ENCODE assay signal across 8 cellular contexts in genomic region chr9:21801683-21802417, GRCh38. TPM values are rescaled to one million over a fixed set of nuclear protein-coding genes. Genes with fewer than 3 reads are reported as not detected.
DNase-seq lines count a peak whose midpoint lies in the region; ATAC-seq and TF ChIP-seq lines count a peak whose summit lies in the region.

No MANE protein-coding gene starts in this region.

- H3K4me1 ChIP-seq in SK-N-SH (ENCODE audit: control insufficient read depth in 1 of 2, insufficient read depth in 2 of 2, low read depth in 1 of 2, low read length in 1 of 2) (peaks cover 0 to 11% of the 10 kb centered on the region in 2 experiments; a peak in 1 of 4 replicates), ectodermal cell (ENCODE audit: control insufficient read depth, insufficient read depth, low read length) (peaks cover 8% of the 10 kb centered on the region), liver (ENCODE audit: control insufficient read depth in 4 of 4, insufficient read depth in 4 of 4, low read length in 3 of 4) (peaks cover 0 to 21% (median 7%) of the 10 kb centered on the region in 4 donors), stomach (peaks cover 19 to 42% (median 30%) of the 10 kb centered on the region in 4 donors)

- DNase-seq in DMS79 treated with DMSO at 0.1 percent for 48 hours (lab: John Stamatoyannopoulos, UW) (peak; percentile 53), HK-2 (ENCODE audit: unreplicated experiment) (peak; percentile 73), SK-N-SH (peak; percentile 74), stomach (peak; percentile 75), NOMO-1 treated with DMSO at 0.1 percent for 48 hours (lab: John Stamatoyannopoulos, UW; ENCODE audit: unreplicated experiment) (no peak)

- TF ChIP-seq POLR2A in stomach (IDR thresholded peaks at IDR 0.05): no peak

- POLR2A ChIA-PET in SK-N-SH (lab: Yijun Ruan, JAX): interaction anchor here (0.7 kb wide), 1 partner anchor 467 kb away, joined by 3 read pairs; the partner anchor contains the start of gene KLHL9

- intact Hi-C loops in stomach (cut with DNase I; ENCODE audit: low total_unique reads): no loop called here

- H3K36me3 ChIP-seq in SK-N-SH (replicated peaks in 1 of 2; ENCODE audit: control insufficient read depth in 1 of 2, insufficient read depth in 2 of 2, low read length in 1 of 2) (no peaks in the 10 kb centered on the region), ectodermal cell (ENCODE audit: control insufficient read depth, insufficient read depth, low read length) (no peaks in the 10 kb centered on the region), liver (ENCODE audit: control insufficient read depth in 4 of 4, insufficient read depth in 3 of 4, low read depth in 1 of 4, low read length in 3 of 4) (no peaks in the 10 kb centered on the region), stomach (no peaks in the 10 kb centered on the region)

- H3K27ac ChIP-seq in SK-N-SH (ENCODE audit: low read depth in 2 of 2, low read length in 1 of 2) (peak overlapping the region; percentile 50 to 88), ectodermal cell (ENCODE audit: insufficient read depth, low read depth, low read length, poor library complexity, severe bottlenecking) (no peak overlapping the region), liver (ENCODE audit: low read depth in 1 of 2, low read length in 2 of 2) (peak overlapping the region; percentile 68 to 95), stomach (peak overlapping the region; percentile 73 to 94 (median 90))

- H3K9me2 ChIP-seq in SK-N-SH: no peaks in the 10 kb centered on the region

- peak overlapping the region; percentile 98 for H2AFZ ChIP-seq in SK-N-SH (ENCODE audit: low read depth)

- H3K9ac ChIP-seq in SK-N-SH: peak overlapping the region; percentile 73
- peak overlapping the region; percentile 4 to 23 for H3K9ac ChIP-seq in liver (ENCODE audit: low read depth in 1 of 2, low read length in 2 of 2)

- 12% methylated on average over 37 of the region's 37 CpGs for WGBS in SK-N-SH (ENCODE audit: low lambda C conversion rate)
- 21 to 27% methylated on average over 36 to 37 of the region's 37 CpGs for WGBS in ectodermal cell, 2 experiments
- WGBS in liver: 10% methylated on average over 37 of the region's 37 CpGs
- 5 to 9% (median 7%) methylated on average over 35 to 37 of the region's 37 CpGs for WGBS in stomach, 5 donors

- TF ChIP-seq RAD21 in SK-N-SH (IDR thresholded peaks at IDR 0.05; ENCODE audit: low read length) (no peak), liver (IDR thresholded peaks at IDR 0.05) (peak in 1 of 2 donors; percentile 11)

- CTCF ChIA-PET in SK-N-SH (lab: Yijun Ruan, JAX): interaction anchor here (0.9 to 1.5 kb wide), 2 partner anchors 207 to 236 kb away, joined by 3 to 5 read pairs; no protein-coding TSS in a partner anchor

- no peaks in the 10 kb centered on the region for H3F3A ChIP-seq in SK-N-SH (replicated peaks; ENCODE audit: insufficient read depth)

- TF ChIP-seq EP300 in SK-N-SH (IDR thresholded peaks at IDR 0.05; ENCODE audit: borderline replicate concordance in 1 of 2, low read depth in 1 of 2, low read length in 1 of 2) (0 out of 4 replicates have a peak, but pooled peaks of 1 of the 2 experiments have one; percentile 9), stomach (IDR thresholded peaks at IDR 0.05) (no peak)

- H3K79me2 ChIP-seq in SK-N-SH (ENCODE audit: insufficient read depth): peaks cover 47% of the 10 kb centered on the region

- H3K4me2 ChIP-seq in SK-N-SH: peak overlapping the region; percentile 88

- H3K9me3 ChIP-seq in SK-N-SH (no peaks in the 10 kb centered on the region), ectodermal cell (ENCODE audit: control insufficient read depth, low read length) (no peaks in the 10 kb centered on the region), liver (ENCODE audit: control insufficient read depth in 4 of 4, low read length in 3 of 4) (no peaks in the 10 kb centered on the region), stomach (no peaks in the 10 kb centered on the region)

- H3K27me3 ChIP-seq in SK-N-SH (ENCODE audit: insufficient read depth) (no peaks in the 10 kb centered on the region; the same call in 1 of the 2 replicates), ectodermal cell (ENCODE audit: control insufficient read depth, insufficient read depth, low read length, poor library complexity, severe bottlenecking) (peaks cover 46% of the 10 kb centered on the region), liver (ENCODE audit: control insufficient read depth in 4 of 4, insufficient read depth in 4 of 4, low read length in 3 of 4) (peaks cover 0 to 6% (median 0%) of the 10 kb centered on the region in 4 donors), stomach (peaks cover 0 to 5% (median 0%) of the 10 kb centered on the region in 3 donors)

- peak; percentile 8 for ATAC-seq in GM21360 (IDR thresholded peaks at IDR 0.05; ENCODE audit: unreplicated experiment)

- TF ChIP-seq CTCF in SK-N-SH (IDR thresholded peaks at IDR 0.05) (no peak), liver (IDR thresholded peaks at IDR 0.05; ENCODE audit: low read depth, low read length, missing input control) (no peak), stomach (IDR thresholded peaks at IDR 0.05) (no peak)

- H3K4me3 ChIP-seq in SK-N-SH (ENCODE audit: low read depth in 2 of 2, low read length in 1 of 2) (peak overlapping the region; percentile 78 to 80), ectodermal cell (ENCODE audit: insufficient read depth, low read depth, low read length) (peak overlapping the region; percentile 87), liver (ENCODE audit: low read depth in 1 of 3, low read length in 3 of 3) (peak overlapping the region; percentile 84 to 96 (median 95)), stomach (peak overlapping the region; percentile 67 to 91 (median 88))

- 0 out of 2 replicates have a peak, but pooled peaks cover 6% of the 10 kb centered on the region for H4K20me1 ChIP-seq in SK-N-SH (ENCODE audit: insufficient read depth)

TF ChIP-seq in SK-N-SH, 30 proteins besides CTCF, POLR2A, EP300 and RAD21:
- TF ChIP-seq MXI1 (IDR thresholded peaks at IDR 0.05; ENCODE audit: low read depth, low read length): no peak
- no peak for TF ChIP-seq TAF1 (IDR thresholded peaks at IDR 0.05; ENCODE audit: borderline replicate concordance, low read depth, low read length)
- TF ChIP-seq RFX5 (IDR thresholded peaks at IDR 0.05; ENCODE audit: low read length): no peak
- TF ChIP-seq CHD2 (IDR thresholded peaks at IDR 0.05; ENCODE audit: low read length, partially characterized antibody): peak; percentile 96
- no peak for TF ChIP-seq RXRA (IDR thresholded peaks at IDR 0.05; ENCODE audit: borderline replicate concordance, low read depth)
- peak; percentile 92 for TF ChIP-seq ZBTB33 (IDR thresholded peaks at IDR 0.05; ENCODE audit: borderline replicate concordance, low read depth)

TF ChIP-seq in liver, 16 proteins besides CTCF, POLR2A, EP300 and RAD21:
- TF ChIP-seq TAF1 (conservative IDR thresholded peaks at IDR 0.05) (no peak), ZBTB33 (IDR thresholded peaks at IDR 0.05) (peak; percentile 97), YY1 (IDR thresholded peaks at IDR 0.05) (peak; percentile 72), SP1 (IDR thresholded peaks at IDR 0.05) (peak; percentile 56)

RNA-seq across cellular contexts. Expression of gene MTAP, which starts 0.6 kb away (rescaled TPM):
- polyA plus RNA-seq in SK-N-SH (2012; rRNA removed): 9.8 and 12.6 TPM in 2 replicates
- 10.3 and 13.1 TPM in 2 replicates for polyA plus RNA-seq in SK-N-SH (2012; cell fraction: cytosol; rRNA removed)
- 8.4 and 15.9 TPM in 2 replicates for polyA plus RNA-seq in SK-N-SH (2012; cell fraction: nucleus; rRNA removed)
- 28.8 TPM for polyA plus RNA-seq in ectodermal cell (2013, experiment 1 of 4)
- 28.4 TPM for polyA plus RNA-seq in ectodermal cell (2013, experiment 2 of 4)
- 19.8 TPM for polyA plus RNA-seq in ectodermal cell (2013, experiment 3 of 4)
- 21.3 TPM for polyA plus RNA-seq in ectodermal cell (2013, experiment 4 of 4)
- total RNA-seq in liver: 10 to 100 TPM; 12.9 to 17.7 TPM
- polyA plus RNA-seq in liver: 10 to 100 TPM in 1 of 2 donors, 1 to 10 TPM in 1; 8.6 to 12.2 TPM
- 10 to 100 TPM in 4 of 5 donors, 1 to 10 TPM in 1; 1.2 to 38.4 (median 17.9) TPM for total RNA-seq in stomach
- polyA plus RNA-seq in stomach: 10 to 100 TPM in 2 of 3 donors, 1 to 10 TPM in 1; 8.8 to 14.1 (median 10.1) TPM
